Comparison of ENCODE assay signal across 8 cellular contexts in the genomic region with DNA sequence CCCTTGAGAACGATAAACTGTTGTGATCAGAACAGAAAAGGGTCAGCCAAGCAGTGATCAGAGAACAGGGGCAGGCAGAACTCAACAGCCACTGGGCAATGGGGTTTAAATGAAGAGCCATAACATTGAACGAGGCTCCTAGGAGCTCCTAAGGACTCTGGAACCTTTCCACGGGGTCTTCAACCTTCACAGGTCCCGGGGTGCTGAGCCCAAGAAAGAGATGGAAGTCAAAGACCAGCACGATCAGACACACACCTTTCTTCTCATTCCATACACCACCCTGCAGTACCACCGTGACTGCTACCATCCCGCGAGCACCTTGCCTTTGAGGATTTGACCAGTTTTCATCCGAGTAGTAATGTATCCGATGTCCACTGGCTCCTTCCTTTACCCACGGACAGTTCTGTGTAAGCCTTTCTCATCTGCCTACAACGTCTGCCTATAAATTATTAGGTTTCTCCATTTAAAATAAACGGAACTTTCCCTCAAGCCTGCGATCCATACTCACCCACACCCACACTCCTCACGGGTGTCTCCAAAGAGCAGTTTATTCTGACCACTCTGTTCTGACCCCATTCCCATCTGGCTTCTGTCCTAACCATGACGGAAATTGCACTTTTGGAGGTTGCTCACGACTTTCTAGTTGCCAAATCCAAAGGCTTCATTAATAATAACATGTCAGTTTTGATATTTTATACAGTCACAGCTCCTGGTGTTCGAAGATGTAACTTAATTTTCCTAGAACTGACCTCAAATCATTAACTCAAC. TPM values are rescaled to one million over a fixed set of nuclear protein-coding genes. Genes with fewer than 3 reads are reported as not detected.
DNase-seq lines count a peak whose midpoint lies in the region; ATAC-seq and TF ChIP-seq lines count a peak whose summit lies in the region.

No MANE protein-coding gene starts in this region.

- POLR2A ChIA-PET in RWPE1 (lab: Yijun Ruan, JAX; ENCODE audit: low non-redundant PET) = no interaction called here

- H3K27ac ChIP-seq in DOHH2 (ENCODE audit: low read depth, low read length) = no peak overlapping the region
- H3K27ac ChIP-seq in RWPE1 = peak overlapping the region; percentile 28; the same call in 1 of the 2 replicates
- H3K27ac ChIP-seq in cardiac muscle cell = no peak overlapping the region
- H3K27ac ChIP-seq in rectal smooth muscle tissue (ENCODE audit: low read depth, low read length) = peak overlapping the region; percentile 48
- H3K27ac ChIP-seq in body of pancreas = no peak overlapping the region

- H3K27me3 ChIP-seq in DOHH2 (ENCODE audit: control insufficient read depth, low read length) (peaks cover 22% of the 10 kb centered on the region), cardiac muscle cell (peaks cover 9% of the 10 kb centered on the region), rectal smooth muscle tissue (ENCODE audit: control insufficient read depth, insufficient read depth, low read length) (peaks cover 2% of the 10 kb centered on the region), body of pancreas (no peaks in the 10 kb centered on the region)

- H3K9ac ChIP-seq in rectal smooth muscle tissue (ENCODE audit: low read length) = no peak overlapping the region

- no peaks in the 10 kb centered on the region for H4K20me1 ChIP-seq in DOHH2 (ENCODE audit: control insufficient read depth, insufficient read depth, low read depth, low read length)

- H3K4me2 ChIP-seq in DOHH2 (ENCODE audit: low read length) = peak overlapping the region; percentile 59

- TF ChIP-seq CTCF in DOHH2 (IDR thresholded peaks at IDR 0.05; ENCODE audit: low read depth, low read length, poor library complexity, severe bottlenecking) (no peak), RWPE1 (conservative IDR thresholded peaks at IDR 0.05; ENCODE audit: low read depth) (no peak), cardiac muscle cell (IDR thresholded peaks at IDR 0.05; ENCODE audit: low read depth, low read length) (no peak), body of pancreas (IDR thresholded peaks at IDR 0.05) (no peak), omental fat pad (IDR thresholded peaks at IDR 0.05) (no peak)

- no peaks in the 10 kb centered on the region for H3K36me3 ChIP-seq in DOHH2 (ENCODE audit: control insufficient read depth, low read length)
- H3K36me3 ChIP-seq in cardiac muscle cell = no peaks in the 10 kb centered on the region
- H3K36me3 ChIP-seq in rectal smooth muscle tissue (ENCODE audit: control insufficient read depth, insufficient read depth, low read length) = no peaks in the 10 kb centered on the region
- no peaks in the 10 kb centered on the region for H3K36me3 ChIP-seq in body of pancreas (replicated peaks in 1 of 2; ENCODE audit: insufficient read depth in 1 of 2, low read depth in 2 of 2)

- peak overlapping the region; percentile 50; the same call in 1 of the 2 replicates for H3K4me3 ChIP-seq in DOHH2 (ENCODE audit: low read length)
- H3K4me3 ChIP-seq in cardiac muscle cell = peak overlapping the region; percentile 45
- peak overlapping the region; percentile 38 for H3K4me3 ChIP-seq in rectal smooth muscle tissue (ENCODE audit: low read length)
- no peak overlapping the region for H3K4me3 ChIP-seq in body of pancreas

- intact Hi-C loops in body of pancreas (cut with DNase I) = no loop called here

- no peaks in the 10 kb centered on the region for H3K9me2 ChIP-seq in DOHH2 (replicated peaks; ENCODE audit: control insufficient read depth, low read length)

- H3K4me1 ChIP-seq in DOHH2 (ENCODE audit: control insufficient read depth, low read length) (peaks cover 4% of the 10 kb centered on the region; the same call in 1 of the 2 replicates), cardiac muscle cell (ENCODE audit: low read depth) (no peaks in the 10 kb centered on the region), rectal smooth muscle tissue (ENCODE audit: control insufficient read depth, insufficient read depth, low read length) (peaks cover 2% of the 10 kb centered on the region), body of pancreas (peaks cover 7% of the 10 kb centered on the region)

- no peaks in the 10 kb centered on the region for H3K79me2 ChIP-seq in DOHH2 (ENCODE audit: control insufficient read depth, low read length)

- CTCF ChIA-PET in RWPE1 (lab: Yijun Ruan, JAX) = interaction anchor here (0.7 kb wide), 2 partner anchors 24 to 459 kb away, joined by 3 read pairs; no protein-coding TSS in a partner anchor

- H3K9me3 ChIP-seq in DOHH2 (ENCODE audit: control insufficient read depth, insufficient read depth, low read length) (no peaks in the 10 kb centered on the region), cardiac muscle cell (ENCODE audit: low read depth) (no peaks in the 10 kb centered on the region), body of pancreas (no peaks in the 10 kb centered on the region)

- WGBS in body of pancreas, 2 donors = 45 to 47% methylated on average over 18 of the region's 18 CpGs

- DNase-seq in RWPE1 (ENCODE audit: low spot score) (no peak), cardiac muscle cell (ENCODE audit: low read depth in 1 of 2, low spot score in 1 of 2) (peak in 1 of 2 donors; percentile 43), body of pancreas (no peak), NCI-H2107 (lab: John Stamatoyannopoulos, UW) (no peak), omental fat pad (ENCODE audit: low spot score) (no peak)

- no peak for TF ChIP-seq POLR2A in body of pancreas (IDR thresholded peaks at IDR 0.05)

- ATAC-seq in body of pancreas (no peak), HG03159 (IDR thresholded peaks at IDR 0.05; ENCODE audit: unreplicated experiment) (no peak), omental fat pad (ENCODE audit: low FRiP score) (no peak)

- H3F3A ChIP-seq in DOHH2 (ENCODE audit: control insufficient read depth, insufficient read depth) = no peaks in the 10 kb centered on the region

RNA-seq across cellular contexts. Expression of a gene that starts 16.8 kb away (rescaled TPM):
- total RNA-seq in cardiac muscle cell = 5.0 and 8.4 TPM in 2 replicates
- polyA plus RNA-seq in cardiac muscle cell = 3.6 and 6.1 TPM in 2 replicates
- 10 to 100 TPM in 1 of 2 donors, 1 to 10 TPM in 1; 4.4 to 19.4 TPM for total RNA-seq in body of pancreas
- total RNA-seq in omental fat pad = 1 to 10 TPM; 3.4 to 7.8 (median 4.6) TPM

Comparison
In these comparisons a context has a peak if more than half of its experiments do, and no peak if none do; other contexts are left out.
1. H3K27ac ChIP-seq: peak in RWPE1 (single experiment) and rectal smooth muscle tissue (single experiment); none in DOHH2 (single experiment), cardiac muscle cell (single experiment) and body of pancreas (0 of 4).
2. H3K4me3 ChIP-seq: peak in DOHH2 (single experiment), cardiac muscle cell (single experiment) and rectal smooth muscle tissue (single experiment); none in body of pancreas (0 of 2).